ENCODE assay signal across 25 cellular contexts in the genomic region with DNA sequence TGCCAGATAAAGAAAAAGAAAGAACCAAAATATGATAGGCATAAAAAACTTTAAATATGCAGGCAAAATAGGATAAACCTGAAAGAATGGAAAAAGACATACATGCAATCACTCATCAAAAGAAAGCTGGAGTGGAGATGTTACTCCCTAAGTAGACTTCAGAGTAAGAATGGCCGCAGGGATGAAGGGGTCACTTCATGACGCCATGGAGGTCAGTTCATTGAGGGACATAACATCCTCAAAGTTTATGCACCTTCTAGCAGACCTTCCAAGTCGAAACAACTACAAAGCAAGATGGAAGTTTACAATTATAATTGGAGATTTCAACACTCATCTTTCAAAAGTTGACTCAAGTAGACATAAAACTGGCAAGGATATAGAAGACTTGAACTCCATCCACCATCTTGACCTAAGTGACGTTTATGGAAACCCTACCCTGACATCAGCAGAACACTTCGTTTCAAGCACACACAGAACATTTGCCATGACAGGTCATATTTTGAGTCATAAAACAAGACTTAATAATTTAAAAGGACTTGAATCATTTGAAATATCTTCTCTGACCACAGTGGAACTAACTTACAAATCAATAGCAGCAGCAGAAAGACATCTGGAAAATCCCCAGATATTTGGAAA.
"Had no signal": no experiment of that assay in that cellular context is flagged by ENCODE, and none has a peak within 500 bp of the region (broad histone marks: within the 10 kb centered on the region; RNA-seq: fewer than 3 reads in every experiment).

No MANE protein-coding gene starts in this region.

- H2AFZ ChIP-seq: PC-9 had no signal

- H3K27ac ChIP-seq: PC-9, SK-N-MC had no signal

- H3K4me3 Mint-ChIP-seq: activated CD4-positive, alpha-beta memory T cell treated with anti-CD3 and anti-CD28 coated beads, Interleukin-2, amount 10 ng/mL, durations not matched to agents 7 days and 5 days; activated CD4-positive, alpha-beta T cell treated with anti-CD3 and anti-CD28 coated beads for 36 hours; activated naive CD4-positive, alpha-beta T cell treated with anti-CD3 and anti-CD28 coated beads, Interleukin-2, amount 10 ng/mL, durations not matched to agents 7 days and 5 days; activated naive CD8-positive, alpha-beta T cell treated with anti-CD3 and anti-CD28 coated beads for 36 hours; activated T-helper 17 cell treated with anti-CD3 and anti-CD28 coated beads, Interleukin-2, amount 50 U/mL, for 72 hours; T-cell had no signal

- H3K9me3 Mint-ChIP-seq: activated CD4-positive, alpha-beta memory T cell treated with anti-CD3 and anti-CD28 coated beads, Interleukin-2, amount 10 ng/mL, durations not matched to agents 7 days and 5 days; activated naive CD4-positive, alpha-beta T cell treated with anti-CD3 and anti-CD28 coated beads, Interleukin-2, amount 10 ng/mL, durations not matched to agents 7 days and 5 days; activated naive CD8-positive, alpha-beta T cell treated with anti-CD3 and anti-CD28 coated beads for 36 hours; activated T-helper 17 cell treated with anti-CD3 and anti-CD28 coated beads, Interleukin-2, amount 50 U/mL, for 72 hours; T-cell had no signal

- H3K36me3 Mint-ChIP-seq: activated naive CD4-positive, alpha-beta T cell treated with anti-CD3 and anti-CD28 coated beads, Interleukin-2, amount 10 ng/mL, durations not matched to agents 7 days and 5 days; activated naive CD8-positive, alpha-beta T cell treated with anti-CD3 and anti-CD28 coated beads for 36 hours; T-cell had no signal

- H3K4me2 ChIP-seq: PC-9 had no signal

- DNase-seq: activated CD4-positive, alpha-beta memory T cell treated with anti-CD3 and anti-CD28 coated beads, Interleukin-2, amount 10 ng/mL, durations not matched to agents 7 days and 5 days; activated CD4-positive, alpha-beta T cell treated with anti-CD3 and anti-CD28 coated beads for 36 hours; activated CD4-positive, alpha-beta T cell treated with anti-CD3 and anti-CD28 coated beads, Interleukin-2, amount 50 U/mL, for 1 hour; activated CD4-positive, CD25-positive, alpha-beta regulatory T cell; activated gamma-delta T cell treated with Interleukin-2 at 50 U/mL for 16 hours; activated naive CD4-positive, alpha-beta T cell treated with anti-CD3 and anti-CD28 coated beads, Interleukin-2, amount 10 ng/mL, durations not matched to agents 7 days and 5 days; activated naive CD8-positive, alpha-beta T cell treated with anti-CD3 and anti-CD28 coated beads for 36 hours; activated T-cell treated with anti-CD3 and anti-CD28 coated beads for 4 hours; activated T-cell treated with anti-CD3 and anti-CD28 coated beads, Interleukin-2, amount 50 U/mL, for 48 hours; central memory CD4-positive, alpha-beta T cell; KG1; NCI-H1048; NCI-H146; NCI-H187 treated with DMSO at 0.1 percent for 48 hours; NCI-H2171 treated with DMSO at 0.1 percent for 48 hours; NCI-H345; NCI-H510A; NCI-H526 treated with DMSO at 0.1 percent for 48 hours; NCI-H82; PC-9; T-cell; T-helper 2 cell; T1000 had no signal

- H3K4me1 Mint-ChIP-seq: activated CD4-positive, alpha-beta memory T cell treated with anti-CD3 and anti-CD28 coated beads, Interleukin-2, amount 10 ng/mL, durations not matched to agents 7 days and 5 days; activated CD4-positive, alpha-beta T cell treated with anti-CD3 and anti-CD28 coated beads for 36 hours; activated naive CD4-positive, alpha-beta T cell treated with anti-CD3 and anti-CD28 coated beads, Interleukin-2, amount 10 ng/mL, durations not matched to agents 7 days and 5 days; activated naive CD8-positive, alpha-beta T cell treated with anti-CD3 and anti-CD28 coated beads for 36 hours; activated T-helper 17 cell treated with anti-CD3 and anti-CD28 coated beads, Interleukin-2, amount 50 U/mL, for 72 hours; T-cell had no signal

- H3K27me3 Mint-ChIP-seq: activated CD4-positive, alpha-beta T cell treated with anti-CD3 and anti-CD28 coated beads for 36 hours had no signal

- H3K4me3 ChIP-seq: PC-9, SK-N-MC had no signal

- H3K27ac Mint-ChIP-seq: activated CD4-positive, alpha-beta memory T cell treated with anti-CD3 and anti-CD28 coated beads, Interleukin-2, amount 10 ng/mL, durations not matched to agents 7 days and 5 days; activated CD4-positive, alpha-beta T cell treated with anti-CD3 and anti-CD28 coated beads for 36 hours; activated naive CD4-positive, alpha-beta T cell treated with anti-CD3 and anti-CD28 coated beads, Interleukin-2, amount 10 ng/mL, durations not matched to agents 7 days and 5 days; activated naive CD8-positive, alpha-beta T cell treated with anti-CD3 and anti-CD28 coated beads for 36 hours; activated T-helper 17 cell treated with anti-CD3 and anti-CD28 coated beads, Interleukin-2, amount 50 U/mL, for 72 hours; T-cell had no signal
